In the genomic region with DNA sequence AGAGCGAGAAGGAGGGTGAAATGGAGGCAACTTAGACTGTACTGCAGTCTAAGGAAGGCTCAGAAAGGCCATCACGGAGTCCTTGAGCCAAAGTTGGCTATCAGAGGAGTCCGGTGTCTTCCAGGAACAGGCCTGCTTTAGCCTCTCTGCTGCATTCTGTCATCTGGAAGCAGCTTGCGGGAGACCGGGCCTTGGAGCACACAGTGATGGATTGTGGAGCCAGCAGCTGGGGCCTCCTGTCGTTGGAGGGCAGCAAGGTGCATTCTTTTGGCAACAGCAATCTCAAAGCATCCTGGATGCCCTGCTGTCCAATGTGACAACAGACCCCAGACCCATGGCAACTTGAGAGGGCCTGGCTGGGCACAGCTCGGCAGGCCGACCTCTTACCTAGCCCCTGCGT, we compare ENCODE assay signal across 1 cellular context.
TF ChIP-seq lines count a peak whose summit lies in the region.

No MANE protein-coding gene starts in this region.

TF ChIP-seq in K562, 482 proteins besides CTCF, POLR2A, EP300 and RAD21:
- TF ChIP-seq ZNF224 (CRISPR knock-in tag; IDR thresholded peaks at IDR 0.05) (no peak), DACH1 (IDR thresholded peaks at IDR 0.05; ENCODE audit: partially characterized antibody) (no peak), ZNF79 (CRISPR knock-in tag; IDR thresholded peaks at IDR 0.05; ENCODE audit: low read depth) (no peak), DMBX1 (CRISPR knock-in tag; IDR thresholded peaks at IDR 0.05; ENCODE audit: borderline replicate concordance) (0 out of 2 replicates have a peak, but pooled peaks have one; percentile 47), HNRNPLL (IDR thresholded peaks at IDR 0.05; ENCODE audit: low read depth, low read length, poor library complexity, severe bottlenecking) (no peak), MEIS2 (IDR thresholded peaks at IDR 0.05; ENCODE audit: partially characterized antibody) (peak; percentile 6), RBFOX2 (IDR thresholded peaks at IDR 0.05; ENCODE audit: low read depth, low read length) (0 out of 2 replicates have a peak, but pooled peaks have one; percentile 29), FOXA3 (CRISPR knock-in tag; conservative IDR thresholded peaks at IDR 0.05 in 1 of 2, IDR thresholded peaks at IDR 0.05 in 1 of 2) (no peak), CTBP1 (IDR thresholded peaks at IDR 0.05; ENCODE audit: borderline replicate concordance) (peak; percentile 30; the same call in 1 of the 2 replicates), ATF7 (IDR thresholded peaks at IDR 0.05) (no peak), TRIM24 (IDR thresholded peaks at IDR 0.05) (no peak), ZFX (CRISPR knock-in tag; IDR thresholded peaks at IDR 0.05) (peak; percentile 45), RNF2 (IDR thresholded peaks at IDR 0.05) (no peak), ZFP36 (IDR thresholded peaks at IDR 0.05; ENCODE audit: low read depth, low read length, partially characterized antibody) (no peak), ZNF695 (CRISPR knock-in tag; IDR thresholded peaks at IDR 0.05) (no peak)
- TF ChIP-seq, protein P1, sequence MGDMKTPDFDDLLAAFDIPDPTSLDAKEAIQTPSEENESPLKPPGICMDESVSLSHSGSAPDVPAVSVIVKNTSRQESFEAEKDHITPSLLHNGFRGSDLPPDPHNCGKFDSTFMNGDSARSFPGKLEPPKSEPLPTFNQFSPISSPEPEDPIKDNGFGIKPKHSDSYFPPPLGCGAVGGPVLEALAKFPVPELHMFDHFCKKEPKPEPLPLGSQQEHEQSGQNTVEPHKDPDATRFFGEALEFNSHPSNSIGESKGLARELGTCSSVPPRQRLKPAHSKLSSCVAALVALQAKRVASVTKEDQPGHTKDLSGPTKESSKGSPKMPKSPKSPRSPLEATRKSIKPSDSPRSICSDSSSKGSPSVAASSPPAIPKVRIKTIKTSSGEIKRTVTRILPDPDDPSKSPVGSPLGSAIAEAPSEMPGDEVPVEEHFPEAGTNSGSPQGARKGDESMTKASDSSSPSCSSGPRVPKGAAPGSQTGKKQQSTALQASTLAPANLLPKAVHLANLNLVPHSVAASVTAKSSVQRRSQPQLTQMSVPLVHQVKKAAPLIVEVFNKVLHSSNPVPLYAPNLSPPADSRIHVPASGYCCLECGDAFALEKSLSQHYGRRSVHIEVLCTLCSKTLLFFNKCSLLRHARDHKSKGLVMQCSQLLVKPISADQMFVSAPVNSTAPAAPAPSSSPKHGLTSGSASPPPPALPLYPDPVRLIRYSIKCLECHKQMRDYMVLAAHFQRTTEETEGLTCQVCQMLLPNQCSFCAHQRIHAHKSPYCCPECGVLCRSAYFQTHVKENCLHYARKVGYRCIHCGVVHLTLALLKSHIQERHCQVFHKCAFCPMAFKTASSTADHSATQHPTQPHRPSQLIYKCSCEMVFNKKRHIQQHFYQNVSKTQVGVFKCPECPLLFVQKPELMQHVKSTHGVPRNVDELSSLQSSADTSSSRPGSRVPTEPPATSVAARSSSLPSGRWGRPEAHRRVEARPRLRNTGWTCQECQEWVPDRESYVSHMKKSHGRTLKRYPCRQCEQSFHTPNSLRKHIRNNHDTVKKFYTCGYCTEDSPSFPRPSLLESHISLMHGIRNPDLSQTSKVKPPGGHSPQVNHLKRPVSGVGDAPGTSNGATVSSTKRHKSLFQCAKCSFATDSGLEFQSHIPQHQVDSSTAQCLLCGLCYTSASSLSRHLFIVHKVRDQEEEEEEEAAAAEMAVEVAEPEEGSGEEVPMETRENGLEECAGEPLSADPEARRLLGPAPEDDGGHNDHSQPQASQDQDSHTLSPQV (IDR thresholded peaks at IDR 0.05): peak; percentile 77
- TF ChIP-seq, protein P2, sequence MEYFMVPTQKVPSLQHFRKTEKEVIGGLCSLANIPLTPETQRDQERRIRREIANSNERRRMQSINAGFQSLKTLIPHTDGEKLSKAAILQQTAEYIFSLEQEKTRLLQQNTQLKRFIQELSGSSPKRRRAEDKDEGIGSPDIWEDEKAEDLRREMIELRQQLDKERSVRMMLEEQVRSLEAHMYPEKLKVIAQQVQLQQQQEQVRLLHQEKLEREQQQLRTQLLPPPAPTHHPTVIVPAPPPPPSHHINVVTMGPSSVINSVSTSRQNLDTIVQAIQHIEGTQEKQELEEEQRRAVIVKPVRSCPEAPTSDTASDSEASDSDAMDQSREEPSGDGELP (CRISPR knock-in tag; IDR thresholded peaks at IDR 0.05; ENCODE audit: borderline replicate concordance): peak; percentile 54; the same call in 1 of the 2 replicates
